ENCODE assay signal across 17 cellular contexts in genomic region chr1:2225029-2225428, GRCh38.
"Had no signal": no experiment of that assay in that cellular context is flagged by ENCODE, and none has a peak within 500 bp of the region (broad histone marks: within the 10 kb centered on the region; RNA-seq: fewer than 3 reads in every experiment).

No MANE protein-coding gene starts in this region.

- H3K9me3 ChIP-seq: adrenal gland, psoas muscle had no signal

- H3K27me3 ChIP-seq: adrenal gland had no signal

- H3K4me1 Mint-ChIP-seq: activated CD4-positive, alpha-beta T cell treated with anti-CD3 and anti-CD28 coated beads for 36 hours had no signal

- H3K9me3 Mint-ChIP-seq: activated naive CD4-positive, alpha-beta T cell treated with anti-CD3 and anti-CD28 coated beads for 36 hours; activated T-helper 1 cell treated with anti-CD3 and anti-CD28 coated beads, Interleukin-12 subunit alpha, Interleukin-12 subunit beta, Interleukin-2, Interleukin-4 antibody, amounts not matched to agents 30 ng/mL and 10 ng/mL and 1 ng/mL, durations not matched to agents 14 hours and 24 hours and 36 hours; T-cell had no signal

- H3K27ac ChIP-seq: adrenal gland, epithelial cell of prostate, psoas muscle, VCaP had no signal

- H3K4me3 ChIP-seq: adrenal gland, psoas muscle had no signal

- H3K36me3 ChIP-seq: adrenal gland had no signal

- DNase-seq: activated CD4-positive, alpha-beta T cell treated with anti-CD3 and anti-CD28 coated beads for 36 hours; activated naive CD4-positive, alpha-beta T cell treated with anti-CD3 and anti-CD28 coated beads for 36 hours; central memory CD4-positive, alpha-beta T cell; cortex of kidney; effector memory CD4-positive, alpha-beta T cell; hippocampal formation; kidney glomerular epithelial cell; psoas muscle; stimulated activated CD4-positive, alpha-beta T cell treated with anti-CD3 and anti-CD28 coated beads, Interleukin-2, amount 100 ng/mL, for 24 hours; stimulated activated naive CD4-positive, alpha-beta T cell treated with Interleukin-2 at 50 U/mL for 16 hours; T-cell; trophoblast cell had no signal

- H3K27ac Mint-ChIP-seq: activated CD4-positive, alpha-beta T cell treated with anti-CD3 and anti-CD28 coated beads for 36 hours; activated naive CD4-positive, alpha-beta T cell treated with anti-CD3 and anti-CD28 coated beads for 36 hours; activated T-helper 1 cell treated with anti-CD3 and anti-CD28 coated beads, Interleukin-12 subunit alpha, Interleukin-12 subunit beta, Interleukin-2, Interleukin-4 antibody, amounts not matched to agents 30 ng/mL and 10 ng/mL and 1 ng/mL, durations not matched to agents 14 hours and 24 hours and 36 hours; T-cell had no signal

- H3K27me3 Mint-ChIP-seq: activated CD4-positive, alpha-beta T cell treated with anti-CD3 and anti-CD28 coated beads for 36 hours; T-cell had no signal

- H3K4me3 Mint-ChIP-seq: activated CD4-positive, alpha-beta T cell treated with anti-CD3 and anti-CD28 coated beads for 36 hours; activated naive CD4-positive, alpha-beta T cell treated with anti-CD3 and anti-CD28 coated beads for 36 hours; activated T-helper 1 cell treated with anti-CD3 and anti-CD28 coated beads, Interleukin-12 subunit alpha, Interleukin-12 subunit beta, Interleukin-2, Interleukin-4 antibody, amounts not matched to agents 30 ng/mL and 10 ng/mL and 1 ng/mL, durations not matched to agents 14 hours and 24 hours and 36 hours; T-cell had no signal

- ATAC-seq: activated CD4-positive, alpha-beta T cell treated with anti-CD3 and anti-CD28 coated beads for 36 hours; psoas muscle; sciatic nerve; T-cell had no signal
